10 cellular contexts compared by ENCODE assay signal in the genomic region with DNA sequence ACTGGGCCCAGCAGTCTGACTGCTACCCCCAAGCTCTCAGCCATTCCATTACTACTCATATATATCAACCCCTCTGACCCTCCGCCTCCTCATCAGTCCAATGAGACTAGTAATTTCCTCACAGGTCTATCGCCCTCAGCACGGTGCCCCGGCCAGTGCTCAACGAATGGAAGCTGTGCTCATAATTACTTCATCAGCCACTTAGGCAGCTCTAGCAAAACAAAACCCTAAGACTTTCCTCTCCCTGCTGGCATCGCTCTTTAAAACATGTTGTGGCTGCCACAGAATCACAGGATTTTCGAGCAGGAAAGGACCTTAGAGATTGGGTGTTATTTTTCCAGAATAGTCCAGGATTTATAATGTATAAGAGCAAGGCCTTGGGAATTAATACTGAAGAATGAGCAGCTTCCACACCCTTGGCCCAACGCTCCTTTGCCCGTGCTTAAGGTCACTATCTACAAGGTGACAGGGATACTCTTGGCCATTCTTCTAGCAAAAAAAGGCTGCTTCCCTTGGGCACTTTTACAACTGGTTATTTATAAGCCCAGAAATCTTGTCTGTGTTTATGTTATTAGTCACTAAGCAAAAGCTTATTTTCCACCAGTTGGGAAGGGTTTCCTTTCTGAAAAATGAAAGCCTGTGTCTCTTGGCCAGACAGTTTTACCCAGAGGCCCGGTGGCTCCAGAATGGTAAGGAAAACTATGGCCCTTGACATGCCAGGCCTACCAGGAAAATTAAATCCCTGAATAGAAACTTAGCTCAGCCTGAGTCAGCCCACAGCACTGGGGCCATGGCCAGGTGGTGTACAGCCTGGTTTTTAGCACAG. TPM values are rescaled to one million over a fixed set of nuclear protein-coding genes. Genes with fewer than 3 reads are reported as not detected.
A peak's percentile ranks its signal among the peaks of the same experiment; 100 is the strongest.
DNase-seq lines count a peak whose midpoint lies in the region; ATAC-seq lines count a peak whose summit lies in the region.
"Had no signal": no experiment of that assay in that cellular context is flagged by ENCODE, and none has a peak within 500 bp of the region (broad histone marks: within the 10 kb centered on the region; RNA-seq: fewer than 3 reads in every experiment).

No MANE protein-coding gene starts in this region.

- H3K4me1 ChIP-seq in trophoblast cell (ENCODE audit: control insufficient read depth in 1 of 2, insufficient read depth in 2 of 2, low read length in 2 of 2): peaks cover 0 to 11% of the 10 kb centered on the region in 2 experiments

- H2BK5ac ChIP-seq in trophoblast cell (ENCODE audit: low read depth, low read length, poor library complexity): no peak overlapping the region

- no peak overlapping the region for H2AFZ ChIP-seq in trophoblast cell (ENCODE audit: insufficient read depth, low read length, poor library complexity)

- H3K9me3 ChIP-seq in trophoblast cell (ENCODE audit: insufficient read depth, low read depth, low read length): no peaks in the 10 kb centered on the region

- H2AK5ac ChIP-seq in trophoblast cell (ENCODE audit: low read length): no peak overlapping the region

- no peak overlapping the region for H3K4me3 ChIP-seq in trophoblast cell (ENCODE audit: low read depth, low read length)

- peak overlapping the region; percentile 5 for H4K8ac ChIP-seq in trophoblast cell (ENCODE audit: low read depth, low read length)

- peaks cover 3% of the 10 kb centered on the region for H3K79me1 ChIP-seq in trophoblast cell (ENCODE audit: low read length)

- no peak overlapping the region for H3K9ac ChIP-seq in trophoblast cell (ENCODE audit: low read length)

- H3K23ac ChIP-seq in trophoblast cell (ENCODE audit: low read length): no peak overlapping the region

- H3K36me3 ChIP-seq in trophoblast cell (ENCODE audit: control insufficient read depth in 1 of 2, insufficient read depth in 2 of 2, low read length in 2 of 2): peaks cover 39 to 52% of the 10 kb centered on the region in 2 experiments

- ATAC-seq in GM18861 (IDR thresholded peaks at IDR 0.05; ENCODE audit: unreplicated experiment): no peak

- H3K4ac ChIP-seq in trophoblast cell (ENCODE audit: low read depth, low read length): peak overlapping the region; percentile 60

- H4K91ac ChIP-seq in trophoblast cell (ENCODE audit: low read depth, low read length): no peak overlapping the region

- no peaks in the 10 kb centered on the region for H3K27me3 ChIP-seq in trophoblast cell (ENCODE audit: insufficient read depth, low read length)

- H2BK12ac ChIP-seq in trophoblast cell (ENCODE audit: low read length): no peak overlapping the region

- peaks cover 8% of the 10 kb centered on the region for H3K79me2 ChIP-seq in trophoblast cell (ENCODE audit: control insufficient read depth, insufficient read depth, low read length, poor library complexity)

- no peak overlapping the region for H4K12ac ChIP-seq in trophoblast cell (ENCODE audit: low read depth, low read length)

- H3K14ac ChIP-seq in trophoblast cell (ENCODE audit: low read length): no peak overlapping the region

- WGBS in trophoblast cell (ENCODE audit: extremely low coverage, insufficient coverage, insufficient read length): no CpG with 5 or more reads among the region's 10 CpGs

- H3K4me2 ChIP-seq in trophoblast cell (ENCODE audit: low read length): no peak overlapping the region

- H3K18ac ChIP-seq in trophoblast cell (ENCODE audit: low read length): no peak overlapping the region

- DNase-seq in AG20443 (ENCODE audit: low spot score): peak; percentile 79
- DNase-seq in foreskin melanocyte: peak; percentile 18
- DNase-seq in trophoblast cell: no peak
- DNase-seq in T-helper 2 cell: no peak
- DNase-seq in activated CD8-positive, alpha-beta memory T cell treated with anti-CD3 and anti-CD28 coated beads, Interleukin-2, amount 50 U/mL, for 48 hours: no peak
- DNase-seq in iPS-NIHi7 (ENCODE audit: extremely low spot score): no peak
- DNase-seq: CD4-positive, CD25-positive, alpha-beta regulatory T cell; SHP77 treated with DMSO at 0.1 percent for 48 hours had no signal

- H3K27ac ChIP-seq in angular gyrus (ENCODE audit: low read depth, low read length) (peak overlapping the region; percentile 75), trophoblast cell (ENCODE audit: low read depth, low read length) (peak overlapping the region; percentile 9)

- H2BK120ac ChIP-seq in trophoblast cell (ENCODE audit: insufficient read depth, low read length, poor library complexity): no peak overlapping the region

RNA-seq across cellular contexts. Expression of gene NUAK1, which starts 48.0 kb away (rescaled TPM):
- 34.0 and 34.8 TPM in 2 replicates for polyA plus RNA-seq in trophoblast cell (2013)
- polyA plus RNA-seq: CD4-positive, CD25-positive, alpha-beta regulatory T cell had no signal

Comparison
In these comparisons a context has a peak if more than half of its experiments do, and no peak if none do; other contexts are left out.
1. DNase-seq: peak in AG20443 (single experiment) and foreskin melanocyte (single experiment); none in trophoblast cell (0 of 2), T-helper 2 cell (0 of 5), activated CD8-positive, alpha-beta memory T cell treated with anti-CD3 and anti-CD28 coated beads, Interleukin-2, amount 50 U/mL, for 48 hours (single experiment) and iPS-NIHi7 (single experiment).